1 cellular context compared by ENCODE assay signal in the genomic region with DNA sequence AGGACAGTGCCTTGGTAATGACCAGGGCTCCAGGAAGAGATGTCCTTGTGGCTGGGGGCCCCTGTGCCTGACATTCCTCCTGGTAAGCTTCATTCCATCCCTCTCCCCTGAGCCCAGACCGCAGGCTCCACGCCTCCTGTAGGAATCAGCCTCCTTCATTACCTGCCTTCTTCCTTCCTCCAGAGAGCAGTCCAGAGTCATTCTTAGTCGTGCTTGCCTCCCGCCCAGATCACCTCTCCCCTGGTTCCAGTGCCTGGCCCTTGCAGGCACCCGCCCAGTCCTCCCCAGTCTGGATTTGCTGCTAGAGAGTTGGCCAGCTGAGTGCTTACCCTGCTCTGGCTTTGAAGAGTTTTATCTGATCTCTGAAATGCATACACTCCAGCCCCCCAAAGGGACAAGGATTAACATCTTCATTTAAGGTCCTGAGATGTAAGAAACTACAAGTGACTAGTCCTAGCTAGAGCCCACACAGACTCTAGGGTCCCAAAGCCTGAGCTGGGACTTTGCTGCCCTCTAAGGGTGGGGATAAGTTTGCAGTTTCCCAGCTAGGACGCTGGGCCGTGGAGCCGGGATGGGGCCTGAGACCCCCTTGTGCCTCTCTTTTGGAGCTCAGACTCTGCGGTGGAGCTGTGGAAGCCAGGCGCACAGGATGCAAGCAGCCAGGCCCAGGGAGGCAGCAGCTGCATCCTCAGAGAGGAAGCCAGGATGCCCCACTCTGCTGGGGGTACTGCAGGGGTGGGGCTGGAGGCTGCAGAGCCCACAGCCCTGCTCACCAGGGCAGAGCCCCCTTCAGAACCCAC.
TF ChIP-seq lines count a peak whose summit lies in the region.

No MANE protein-coding gene starts in this region.

TF ChIP-seq in HCT116, 20 proteins besides CTCF, POLR2A, EP300 and RAD21 (continued from another document):
- TF ChIP-seq, protein P1, sequence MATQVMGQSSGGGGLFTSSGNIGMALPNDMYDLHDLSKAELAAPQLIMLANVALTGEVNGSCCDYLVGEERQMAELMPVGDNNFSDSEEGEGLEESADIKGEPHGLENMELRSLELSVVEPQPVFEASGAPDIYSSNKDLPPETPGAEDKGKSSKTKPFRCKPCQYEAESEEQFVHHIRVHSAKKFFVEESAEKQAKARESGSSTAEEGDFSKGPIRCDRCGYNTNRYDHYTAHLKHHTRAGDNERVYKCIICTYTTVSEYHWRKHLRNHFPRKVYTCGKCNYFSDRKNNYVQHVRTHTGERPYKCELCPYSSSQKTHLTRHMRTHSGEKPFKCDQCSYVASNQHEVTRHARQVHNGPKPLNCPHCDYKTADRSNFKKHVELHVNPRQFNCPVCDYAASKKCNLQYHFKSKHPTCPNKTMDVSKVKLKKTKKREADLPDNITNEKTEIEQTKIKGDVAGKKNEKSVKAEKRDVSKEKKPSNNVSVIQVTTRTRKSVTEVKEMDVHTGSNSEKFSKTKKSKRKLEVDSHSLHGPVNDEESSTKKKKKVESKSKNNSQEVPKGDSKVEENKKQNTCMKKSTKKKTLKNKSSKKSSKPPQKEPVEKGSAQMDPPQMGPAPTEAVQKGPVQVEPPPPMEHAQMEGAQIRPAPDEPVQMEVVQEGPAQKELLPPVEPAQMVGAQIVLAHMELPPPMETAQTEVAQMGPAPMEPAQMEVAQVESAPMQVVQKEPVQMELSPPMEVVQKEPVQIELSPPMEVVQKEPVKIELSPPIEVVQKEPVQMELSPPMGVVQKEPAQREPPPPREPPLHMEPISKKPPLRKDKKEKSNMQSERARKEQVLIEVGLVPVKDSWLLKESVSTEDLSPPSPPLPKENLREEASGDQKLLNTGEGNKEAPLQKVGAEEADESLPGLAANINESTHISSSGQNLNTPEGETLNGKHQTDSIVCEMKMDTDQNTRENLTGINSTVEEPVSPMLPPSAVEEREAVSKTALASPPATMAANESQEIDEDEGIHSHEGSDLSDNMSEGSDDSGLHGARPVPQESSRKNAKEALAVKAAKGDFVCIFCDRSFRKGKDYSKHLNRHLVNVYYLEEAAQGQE (IDR thresholded peaks at IDR 0.05; ENCODE audit: low read depth), result no peak
- TF ChIP-seq ZNF274 (IDR thresholded peaks at IDR 0.05; ENCODE audit: low read depth, low read length) (no peak), TCF7L2 (IDR thresholded peaks at IDR 0.05; ENCODE audit: borderline replicate concordance, extremely low read depth, insufficient read depth, insufficient read length) (no peak), FOSL1 (IDR thresholded peaks at IDR 0.05; ENCODE audit: low read depth) (no peak), SRF (IDR thresholded peaks at IDR 0.05; ENCODE audit: low read depth) (no peak), EZH2 (IDR thresholded peaks at IDR 0.05) (no peak), SP1 (IDR thresholded peaks at IDR 0.05; ENCODE audit: low read depth) (no peak)
